Comparison of ENCODE assay signal across 8 cellular contexts in the genomic region with DNA sequence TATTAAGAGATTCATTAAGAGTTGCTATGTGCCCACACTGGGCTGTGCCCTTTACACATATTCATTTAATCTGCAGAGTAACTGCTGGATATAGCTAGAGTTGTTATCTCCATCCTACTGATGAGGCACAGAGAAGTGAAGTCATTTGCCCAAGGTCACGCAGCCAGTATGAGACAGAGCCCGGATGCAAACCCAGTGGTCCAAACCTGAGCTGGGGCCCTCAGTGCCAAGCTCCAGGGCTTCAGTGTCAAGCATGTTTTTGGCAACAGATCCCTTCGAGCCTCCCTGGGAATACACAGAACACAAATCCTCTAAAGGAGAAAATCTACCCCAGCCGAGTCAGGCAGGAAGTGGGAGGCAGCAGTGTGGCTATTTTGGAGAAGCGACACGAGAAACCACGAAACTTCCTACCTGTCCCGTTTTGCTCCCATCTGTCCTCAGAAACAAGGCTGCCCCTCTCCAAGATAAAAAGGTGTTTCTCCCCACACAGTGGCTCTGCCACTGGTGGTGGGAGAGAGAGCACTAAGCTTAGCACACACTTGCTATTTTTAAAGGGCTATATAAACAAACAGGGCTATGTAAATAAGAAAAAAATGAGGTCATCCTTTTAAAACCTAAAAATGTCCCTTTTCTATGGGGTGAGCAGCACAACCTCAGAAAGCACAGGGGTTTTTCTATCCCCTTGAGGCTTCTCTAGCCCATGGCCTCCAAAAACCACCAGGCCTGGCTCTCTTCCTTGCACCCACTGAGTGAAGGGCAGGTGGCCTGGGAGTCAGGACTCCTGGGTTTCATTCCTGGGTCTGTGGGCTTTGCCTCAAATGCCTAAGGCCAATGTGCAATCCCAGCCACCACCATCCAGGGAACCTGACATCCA.
DNase-seq lines count a peak whose midpoint lies in the region; ATAC-seq lines count a peak whose summit lies in the region.

No MANE protein-coding gene starts in this region.

- intact Hi-C loops in Right ventricle myocardium superior (cut with DNase I), result loop anchor here (10.0 kb wide), 1 partner anchor 172 kb away; no protein-coding TSS in a partner anchor

- peak; percentile 59 for DNase-seq in H4 (ENCODE audit: low spot score)
- DNase-seq in M059J (ENCODE audit: low read depth), result peak; percentile 52
- DNase-seq in myocyte (ENCODE audit: low read depth), result peak; percentile 91
- DNase-seq in NCI-H1092 (lab: John Stamatoyannopoulos, UW), result no peak
- DNase-seq in Right ventricle myocardium superior, result no peak
- DNase-seq in NCI-H345 treated with DMSO at 0.1 percent for 48 hours (lab: John Stamatoyannopoulos, UW; ENCODE audit: unreplicated experiment), result no peak
- DNase-seq in activated naive CD4-positive, alpha-beta T cell treated with Interleukin-2 at 50 U/mL for 16 hours, result no peak

- peak; percentile 89 for ATAC-seq in GM18511 (IDR thresholded peaks at IDR 0.05; ENCODE audit: unreplicated experiment)
- ATAC-seq in Right ventricle myocardium superior (ENCODE audit: poor library complexity), result no peak

Comparison
In these comparisons a context has a peak if more than half of its experiments do, and no peak if none do; other contexts are left out.
1. DNase-seq: peak in H4 (single experiment), M059J (single experiment) and myocyte (single experiment); none in NCI-H1092 (single experiment), Right ventricle myocardium superior (single experiment), NCI-H345 treated with DMSO at 0.1 percent for 48 hours (single experiment) and activated naive CD4-positive, alpha-beta T cell treated with Interleukin-2 at 50 U/mL for 16 hours (single experiment).